1 cellular context compared by ENCODE assay signal in the genomic region with DNA sequence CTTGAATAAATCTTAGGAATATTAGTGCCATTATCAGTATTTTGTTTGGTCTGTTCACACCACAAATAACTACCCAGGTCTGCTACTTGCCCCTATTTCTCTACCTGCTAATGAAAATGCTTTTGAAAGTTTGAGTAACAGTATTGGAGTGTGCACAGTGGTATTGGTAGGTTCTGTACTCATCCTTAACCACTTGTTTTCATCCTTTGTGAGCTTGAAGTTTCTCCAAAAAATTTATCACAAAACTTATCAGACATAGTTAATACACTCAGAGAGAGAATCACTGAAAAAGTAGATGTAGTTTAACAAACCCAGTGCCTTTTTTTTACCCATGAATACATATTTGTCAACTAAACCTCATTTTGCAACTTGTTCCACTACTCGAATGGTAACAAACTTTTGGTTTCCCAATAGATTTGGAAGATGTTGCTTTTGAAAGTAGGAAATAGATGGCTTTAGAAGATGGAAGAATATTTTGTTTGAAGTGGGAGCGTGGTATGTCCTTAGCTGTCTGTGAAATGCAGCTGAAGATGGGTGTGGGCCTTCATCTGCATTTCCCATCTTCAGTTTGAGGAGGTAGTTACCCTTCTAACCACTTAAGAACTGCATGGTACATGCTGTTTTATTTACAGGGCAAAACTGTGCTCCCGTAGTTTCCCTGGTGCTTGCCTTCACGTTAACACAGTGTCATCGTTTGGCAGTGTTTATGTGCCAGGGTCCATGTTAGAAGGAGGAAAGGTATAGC.
A peak's percentile ranks its signal among the peaks of the same experiment; 100 is the strongest.
TF ChIP-seq lines count a peak whose summit lies in the region.

No MANE protein-coding gene starts in this region.

TF ChIP-seq in HepG2, 621 proteins besides CTCF, POLR2A, EP300 and RAD21:
- TF ChIP-seq ATF1 (CRISPR knock-in tag; IDR thresholded peaks at IDR 0.05) = 0 out of 2 replicates have a peak, but pooled peaks have one; percentile 31
- TF ChIP-seq ZNF30 (CRISPR knock-in tag; IDR thresholded peaks at IDR 0.05) = no peak
